1 cellular context compared by ENCODE assay signal in the genomic region with DNA sequence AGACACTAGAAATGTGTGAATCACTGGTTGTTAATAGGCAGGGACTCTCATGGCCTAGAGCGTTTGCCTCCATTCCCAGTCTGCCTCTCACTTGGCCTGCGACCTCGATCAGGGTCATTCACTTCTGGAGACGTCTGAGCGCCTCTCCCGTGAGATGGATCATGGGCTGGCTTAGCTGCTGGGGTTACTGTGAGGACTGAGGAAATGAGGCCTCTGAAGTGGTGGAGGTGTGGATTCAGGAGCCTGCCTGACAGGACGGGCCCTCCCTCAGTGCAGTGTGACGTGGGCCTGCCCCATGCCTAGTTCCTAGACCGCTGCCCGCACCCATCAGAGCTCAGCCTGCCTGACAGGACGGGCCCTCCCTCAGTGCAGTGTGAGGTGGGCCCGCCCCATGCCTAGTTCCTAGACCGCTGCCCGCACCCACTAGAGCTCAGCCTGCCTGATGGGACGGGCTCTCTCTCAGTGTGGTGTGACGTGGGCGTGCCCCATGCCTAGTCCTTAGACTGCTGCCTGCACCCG.
TF ChIP-seq lines count a peak whose summit lies in the region.

No MANE protein-coding gene starts in this region.

TF ChIP-seq in GM23338, 12 proteins besides CTCF, POLR2A, EP300 and RAD21 (continued from another document):
- TF ChIP-seq, protein P1, sequence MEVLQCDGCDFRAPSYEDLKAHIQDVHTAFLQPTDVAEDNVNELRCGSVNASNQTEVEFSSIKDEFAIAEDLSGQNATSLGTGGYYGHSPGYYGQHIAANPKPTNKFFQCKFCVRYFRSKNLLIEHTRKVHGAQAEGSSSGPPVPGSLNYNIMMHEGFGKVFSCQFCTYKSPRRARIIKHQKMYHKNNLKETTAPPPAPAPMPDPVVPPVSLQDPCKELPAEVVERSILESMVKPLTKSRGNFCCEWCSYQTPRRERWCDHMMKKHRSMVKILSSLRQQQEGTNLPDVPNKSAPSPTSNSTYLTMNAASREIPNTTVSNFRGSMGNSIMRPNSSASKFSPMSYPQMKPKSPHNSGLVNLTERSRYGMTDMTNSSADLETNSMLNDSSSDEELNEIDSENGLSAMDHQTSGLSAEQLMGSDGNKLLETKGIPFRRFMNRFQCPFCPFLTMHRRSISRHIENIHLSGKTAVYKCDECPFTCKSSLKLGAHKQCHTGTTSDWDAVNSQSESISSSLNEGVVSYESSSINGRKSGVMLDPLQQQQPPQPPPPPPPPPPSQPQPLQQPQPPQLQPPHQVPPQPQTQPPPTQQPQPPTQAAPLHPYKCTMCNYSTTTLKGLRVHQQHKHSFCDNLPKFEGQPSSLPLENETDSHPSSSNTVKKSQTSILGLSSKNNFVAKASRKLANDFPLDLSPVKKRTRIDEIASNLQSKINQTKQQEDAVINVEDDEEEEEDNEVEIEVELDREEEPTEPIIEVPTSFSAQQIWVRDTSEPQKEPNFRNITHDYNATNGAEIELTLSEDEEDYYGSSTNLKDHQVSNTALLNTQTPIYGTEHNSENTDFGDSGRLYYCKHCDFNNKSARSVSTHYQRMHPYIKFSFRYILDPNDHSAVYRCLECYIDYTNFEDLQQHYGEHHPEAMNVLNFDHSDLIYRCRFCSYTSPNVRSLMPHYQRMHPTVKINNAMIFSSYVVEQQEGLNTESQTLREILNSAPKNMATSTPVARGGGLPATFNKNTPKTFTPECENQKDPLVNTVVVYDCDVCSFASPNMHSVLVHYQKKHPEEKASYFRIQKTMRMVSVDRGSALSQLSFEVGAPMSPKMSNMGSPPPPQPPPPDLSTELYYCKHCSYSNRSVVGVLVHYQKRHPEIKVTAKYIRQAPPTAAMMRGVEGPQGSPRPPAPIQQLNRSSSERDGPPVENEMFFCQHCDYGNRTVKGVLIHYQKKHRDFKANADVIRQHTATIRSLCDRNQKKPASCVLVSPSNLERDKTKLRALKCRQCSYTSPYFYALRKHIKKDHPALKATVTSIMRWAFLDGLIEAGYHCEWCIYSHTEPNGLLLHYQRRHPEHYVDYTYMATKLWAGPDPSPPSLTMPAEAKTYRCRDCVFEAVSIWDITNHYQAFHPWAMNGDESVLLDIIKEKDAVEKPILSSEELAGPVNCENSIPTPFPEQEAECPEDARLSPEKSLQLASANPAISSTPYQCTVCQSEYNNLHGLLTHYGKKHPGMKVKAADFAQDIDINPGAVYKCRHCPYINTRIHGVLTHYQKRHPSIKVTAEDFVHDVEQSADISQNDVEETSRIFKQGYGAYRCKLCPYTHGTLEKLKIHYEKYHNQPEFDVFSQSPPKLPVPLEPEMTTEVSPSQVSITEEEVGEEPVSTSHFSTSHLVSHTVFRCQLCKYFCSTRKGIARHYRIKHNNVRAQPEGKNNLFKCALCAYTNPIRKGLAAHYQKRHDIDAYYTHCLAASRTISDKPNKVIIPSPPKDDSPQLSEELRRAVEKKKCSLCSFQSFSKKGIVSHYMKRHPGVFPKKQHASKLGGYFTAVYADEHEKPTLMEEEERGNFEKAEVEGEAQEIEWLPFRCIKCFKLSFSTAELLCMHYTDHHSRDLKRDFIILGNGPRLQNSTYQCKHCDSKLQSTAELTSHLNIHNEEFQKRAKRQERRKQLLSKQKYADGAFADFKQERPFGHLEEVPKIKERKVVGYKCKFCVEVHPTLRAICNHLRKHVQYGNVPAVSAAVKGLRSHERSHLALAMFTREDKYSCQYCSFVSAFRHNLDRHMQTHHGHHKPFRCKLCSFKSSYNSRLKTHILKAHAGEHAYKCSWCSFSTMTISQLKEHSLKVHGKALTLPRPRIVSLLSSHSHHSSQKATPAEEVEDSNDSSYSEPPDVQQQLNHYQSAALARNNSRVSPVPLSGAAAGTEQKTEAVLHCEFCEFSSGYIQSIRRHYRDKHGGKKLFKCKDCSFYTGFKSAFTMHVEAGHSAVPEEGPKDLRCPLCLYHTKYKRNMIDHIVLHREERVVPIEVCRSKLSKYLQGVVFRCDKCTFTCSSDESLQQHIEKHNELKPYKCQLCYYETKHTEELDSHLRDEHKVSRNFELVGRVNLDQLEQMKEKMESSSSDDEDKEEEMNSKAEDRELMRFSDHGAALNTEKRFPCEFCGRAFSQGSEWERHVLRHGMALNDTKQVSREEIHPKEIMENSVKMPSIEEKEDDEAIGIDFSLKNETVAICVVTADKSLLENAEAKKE (CRISPR knock-in tag; IDR thresholded peaks at IDR 0.05) = no peak
TF ChIP-seq in GM23338: peak in this region for 0.
